ENCODE assay signal across 21 cellular contexts in genomic region chr2:233551491-233551890, GRCh38. TPM values are rescaled to one million over a fixed set of nuclear protein-coding genes. Genes with fewer than 3 reads are reported as not detected.
A peak's percentile ranks its signal among the peaks of the same experiment; 100 is the strongest.
DNase-seq lines count a peak whose midpoint lies in the region; ATAC-seq, FAIRE-seq and TF ChIP-seq lines count a peak whose summit lies in the region.
"Had no signal": no experiment of that assay in that cellular context is flagged by ENCODE, and none has a peak within 500 bp of the region (broad histone marks: within the 10 kb centered on the region; RNA-seq: fewer than 3 reads in every experiment).

No MANE protein-coding gene starts in this region.

- H3K27me3 ChIP-seq in neural progenitor cell (no peaks in the 10 kb centered on the region), body of pancreas (no peaks in the 10 kb centered on the region)
- H3K27me3 ChIP-seq: BLaER1 treated with 17β-estradiol and CSF1 and Interleukin-3, amounts not matched to agents 10 nM and 100 nM had no signal

- ATAC-seq in A549: peak in 1 of 2 experiments; percentile 58; a peak in 3 of 6 replicates
- no peak for ATAC-seq in activated naive CD4-positive, alpha-beta T cell treated with anti-CD3 and anti-CD28 coated beads, Interleukin-2, amount 50 U/mL, for 72 hours
- no peak for ATAC-seq in body of pancreas
- ATAC-seq: CD8-positive, alpha-beta T cell; GM23338; K562 had no signal

- 31% methylated on average over 4 of the region's 4 CpGs for WGBS in A549 (ENCODE audit: missing lambda C conversion rate)
- WGBS in body of pancreas, 2 donors: 61 to 72% methylated on average over 4 of the region's 4 CpGs

- FAIRE-seq in A549 (lab: Jason Lieb, UNC) (no peak), kidney (lab: Jason Lieb, UNC) (peak; percentile 81)
- FAIRE-seq: GM12891, GM19239, H54, K562 had no signal

- CTCF ChIA-PET in A549 (lab: Yijun Ruan, JAX): interaction anchor here (0.6 kb wide), 1 partner anchor 9 kb away, joined by 3 read pairs; no protein-coding TSS in a partner anchor

- H3K4me3 Mint-ChIP-seq in neural progenitor cell: no peak overlapping the region
- H3K4me3 Mint-ChIP-seq: B cell; CD8-positive, alpha-beta T cell; GM23338; HFFc6 had no signal

- H3K9me3 Mint-ChIP-seq in neural progenitor cell: no peaks in the 10 kb centered on the region
- H3K9me3 Mint-ChIP-seq in activated naive CD4-positive, alpha-beta T cell treated with anti-CD3 and anti-CD28 coated beads, Interleukin-2, amount 50 U/mL, for 72 hours: no peaks in the 10 kb centered on the region
- H3K9me3 Mint-ChIP-seq: CD8-positive, alpha-beta T cell; GM23338; HFFc6 had no signal

- H3K4me3 ChIP-seq in A549 (no peak overlapping the region), kidney (ENCODE audit: low read length in 2 of 2) (peak overlapping the region in 1 of 2 donors; percentile 16), neural progenitor cell (no peak overlapping the region), body of pancreas (no peak overlapping the region)
- H3K4me3 ChIP-seq: BLaER1 treated with 17β-estradiol and CSF1 and Interleukin-3, amounts not matched to agents 10 nM and 100 nM; GM23338; K562 had no signal

- TF ChIP-seq POLR2A in A549 (IDR thresholded peaks at IDR 0.05; ENCODE audit: low read length) (no peak), body of pancreas (IDR thresholded peaks at IDR 0.05) (no peak)

- H3K4me1 ChIP-seq in A549 (peaks cover 48% of the 10 kb centered on the region), kidney (ENCODE audit: control insufficient read depth in 1 of 2, insufficient read depth in 1 of 2, low read depth in 1 of 2, low read length in 2 of 2) (peaks cover 0 to 5% of the 10 kb centered on the region in 2 donors), neural progenitor cell (no peaks in the 10 kb centered on the region), body of pancreas (no peaks in the 10 kb centered on the region)
- H3K4me1 ChIP-seq: BLaER1 treated with 17β-estradiol and CSF1 and Interleukin-3, amounts not matched to agents 10 nM and 100 nM had no signal

- no peaks in the 10 kb centered on the region for H3K79me2 ChIP-seq in neural progenitor cell (ENCODE audit: low read depth)

- H3K36me3 Mint-ChIP-seq in neural progenitor cell: peaks cover 5% of the 10 kb centered on the region
- peaks cover 0 to 4% of the 10 kb centered on the region in 2 donors for H3K36me3 Mint-ChIP-seq in activated naive CD4-positive, alpha-beta T cell treated with anti-CD3 and anti-CD28 coated beads, Interleukin-2, amount 50 U/mL, for 72 hours

- POLR2A ChIA-PET in A549 (lab: Yijun Ruan, JAX): no interaction called here

- no peak overlapping the region for H3K27ac Mint-ChIP-seq in neural progenitor cell
- no peak overlapping the region for H3K27ac Mint-ChIP-seq in activated naive CD4-positive, alpha-beta T cell treated with anti-CD3 and anti-CD28 coated beads, Interleukin-2, amount 50 U/mL, for 72 hours
- H3K27ac Mint-ChIP-seq: B cell; CD8-positive, alpha-beta T cell; GM23338; HFFc6 had no signal

- no peaks in the 10 kb centered on the region for H4K20me1 ChIP-seq in neural progenitor cell (ENCODE audit: low read depth)
- H4K20me1 ChIP-seq: BLaER1 treated with 17β-estradiol and CSF1 and Interleukin-3, amounts not matched to agents 10 nM and 100 nM had no signal

- TF ChIP-seq EP300 in A549 (IDR thresholded peaks at IDR 0.05): 0 out of 5 replicates have a peak, but pooled peaks of 1 of the 2 experiments have one; percentile 11

- no peak for TF ChIP-seq RAD21 in A549 (conservative IDR thresholded peaks at IDR 0.05 in 1 of 2, IDR thresholded peaks at IDR 0.05 in 1 of 2)

- H3K4me1 Mint-ChIP-seq in neural progenitor cell: no peaks in the 10 kb centered on the region
- H3K4me1 Mint-ChIP-seq: B cell, GM23338 had no signal

- H2AFZ ChIP-seq in neural progenitor cell (replicated peaks): no peak overlapping the region
- H2AFZ ChIP-seq: GM23338 had no signal

- intact Hi-C loops in kidney (cut with DNase I) (no loop called here), body of pancreas (cut with DNase I) (no loop called here)

- H3K9ac ChIP-seq in kidney (ENCODE audit: low read length in 2 of 2): peak overlapping the region in 1 of 2 donors; percentile 24
- peak overlapping the region; percentile 43 for H3K9ac ChIP-seq in neural progenitor cell
- H3K9ac ChIP-seq: BLaER1 treated with 17β-estradiol and CSF1 and Interleukin-3, amounts not matched to agents 10 nM and 100 nM had no signal

- H3K27me3 Mint-ChIP-seq in neural progenitor cell (ENCODE audit: insufficient read depth, low read depth): no peaks in the 10 kb centered on the region
- H3K27me3 Mint-ChIP-seq: B cell had no signal

- no peak for TF ChIP-seq CTCF in A549 (IDR thresholded peaks at IDR 0.05)
- TF ChIP-seq CTCF in kidney (IDR thresholded peaks at IDR 0.05; ENCODE audit: borderline replicate concordance, extremely low read depth, insufficient read depth): no peak
- TF ChIP-seq CTCF in neural progenitor cell (IDR thresholded peaks at IDR 0.05): no peak
- no peak for TF ChIP-seq CTCF in GM20000 (IDR thresholded peaks at IDR 0.05; ENCODE audit: extremely low read depth, missing control alignments)
- TF ChIP-seq CTCF in body of pancreas (IDR thresholded peaks at IDR 0.05): no peak

- peak in 1 of 2 experiments; percentile 54 for DNase-seq in A549 (ENCODE audit: low read depth in 1 of 2, low spot score in 1 of 2)
- peak; percentile 43 for DNase-seq in LoVo (ENCODE audit: low spot score)
- DNase-seq in kidney: no peak
- no peak for DNase-seq in neural progenitor cell (ENCODE audit: low spot score)
- DNase-seq in activated naive CD4-positive, alpha-beta T cell treated with anti-CD3 and anti-CD28 coated beads, Interleukin-2, amount 50 U/mL, for 72 hours (ENCODE audit: low spot score in 2 of 2): no peak
- no peak for DNase-seq in NCI-H774 (lab: John Stamatoyannopoulos, UW)
- DNase-seq in GM20000 (ENCODE audit: low spot score): no peak
- DNase-seq in body of pancreas: no peak
- DNase-seq: 8988T; CD8-positive, alpha-beta T cell; DMS 273 treated with DMSO at 0.1 percent for 48 hours; HCEC 1CT; HFFc6; IMR-90 had no signal

- H3K4me2 ChIP-seq in A549: peak overlapping the region; percentile 44
- no peak overlapping the region for H3K4me2 ChIP-seq in neural progenitor cell
- H3K4me2 ChIP-seq: BLaER1 treated with 17β-estradiol and CSF1 and Interleukin-3, amounts not matched to agents 10 nM and 100 nM; GM23338 had no signal

- H3K36me3 ChIP-seq in kidney (ENCODE audit: control insufficient read depth in 1 of 2, insufficient read depth in 2 of 2, low read length in 2 of 2) (peaks cover 10 to 14% of the 10 kb centered on the region in 2 donors), neural progenitor cell (no peaks in the 10 kb centered on the region), body of pancreas (replicated peaks in 1 of 2; ENCODE audit: insufficient read depth in 1 of 2, low read depth in 2 of 2) (peaks cover 0 to 11% of the 10 kb centered on the region in 2 donors)

- H3K9me3 ChIP-seq in A549: no peaks in the 10 kb centered on the region
- H3K9me3 ChIP-seq in kidney (ENCODE audit: control insufficient read depth in 1 of 2, low read length in 2 of 2): no peaks in the 10 kb centered on the region
- no peaks in the 10 kb centered on the region for H3K9me3 ChIP-seq in neural progenitor cell (ENCODE audit: low read depth)
- H3K9me3 ChIP-seq in body of pancreas: no peaks in the 10 kb centered on the region
- H3K9me3 ChIP-seq: BLaER1 treated with 17β-estradiol and CSF1 and Interleukin-3, amounts not matched to agents 10 nM and 100 nM had no signal

- no peaks in the 10 kb centered on the region for H3F3A ChIP-seq in neural progenitor cell (ENCODE audit: low read depth)

- peak overlapping the region; percentile 87 to 94 for H3K27ac ChIP-seq in A549
- peak overlapping the region; percentile 32 to 77 for H3K27ac ChIP-seq in kidney (ENCODE audit: low read depth in 2 of 2, low read length in 2 of 2)
- no peak overlapping the region for H3K27ac ChIP-seq in neural progenitor cell
- H3K27ac ChIP-seq in body of pancreas: no peak overlapping the region
- H3K27ac ChIP-seq: BLaER1 treated with 17β-estradiol and CSF1 and Interleukin-3, amounts not matched to agents 10 nM and 100 nM had no signal

TF ChIP-seq in A549, 52 proteins besides CTCF, POLR2A, EP300 and RAD21:
- TF ChIP-seq HOXB13 (CRISPR knock-in tag; IDR thresholded peaks at IDR 0.05; ENCODE audit: low read depth): no peak
- no peak for TF ChIP-seq MAX (IDR thresholded peaks at IDR 0.05)
- no peak for TF ChIP-seq POLR2AphosphoS2 (conservative IDR thresholded peaks at IDR 0.05; ENCODE audit: low read length)
- peak; percentile 31; the same call in 1 of the 2 replicates for TF ChIP-seq GATA3 (IDR thresholded peaks at IDR 0.05; ENCODE audit: borderline replicate concordance)
- TF ChIP-seq MYC (IDR thresholded peaks at IDR 0.05; ENCODE audit: borderline replicate concordance, low read length): no peak
- TF ChIP-seq HOXA7 (CRISPR knock-in tag; IDR thresholded peaks at IDR 0.05): no peak
- no peak for TF ChIP-seq FOSB (CRISPR knock-in tag; IDR thresholded peaks at IDR 0.05)
- no peak for TF ChIP-seq PHF8 (IDR thresholded peaks at IDR 0.05; ENCODE audit: borderline replicate concordance, low read depth)
- peak in 1 of 2 experiments; percentile 32; a peak in 1 of 4 replicates for TF ChIP-seq CEBPB (IDR thresholded peaks at IDR 0.05)

RNA-seq across cellular contexts. Expression of gene USP40, which starts 15.1 kb away (rescaled TPM):
- polyA plus RNA-seq in A549 (2011; rRNA removed) (57.0 and 65.3 TPM in 2 replicates), A549 (2017; fragmentation: RNase III; extraction: RNeasy Plus Mini Kit Qiagen cat#74134 plus additional on column Dnase treatment) (22.9 to 24.6 TPM (median 24.5 TPM) in 3 replicates), kidney (ENCODE audit: insufficient read depth, low read depth, low replicate concordance) (28.5 TPM)
- polyA plus RNA-seq in A549 (2012; cell fraction: cytosol; rRNA removed): 47.7 and 49.2 TPM in 2 replicates
- 138 and 139 TPM in 2 replicates for polyA plus RNA-seq in A549 (2012; cell fraction: nucleus; rRNA removed)
- polyA minus RNA-seq in A549 (2011; rRNA and poly(A)+ RNA removed): 60.3 and 61.7 TPM in 2 replicates
- total RNA-seq in kidney (51.6 TPM), neural progenitor cell (ENCODE audit: low replicate concordance) (15.1 and 32.9 TPM in 2 replicates), body of pancreas (10 to 100 TPM; 34.9 to 38.9 TPM)
- 10 to 100 TPM in 1 of 2 donors, 1 to 10 TPM in 1; 5.9 to 22.9 TPM for total RNA-seq in activated naive CD4-positive, alpha-beta T cell treated with anti-CD3 and anti-CD28 coated beads, Interleukin-2, amount 50 U/mL, for 72 hours

Comparison
In these comparisons a context has a peak if more than half of its experiments do, and no peak if none do; other contexts are left out.
1. H3K27ac ChIP-seq: peak in A549 (2 of 2) and kidney (2 of 2); none in neural progenitor cell (single experiment) and body of pancreas (0 of 4).